1 cellular context compared by ENCODE assay signal in the genomic region with DNA sequence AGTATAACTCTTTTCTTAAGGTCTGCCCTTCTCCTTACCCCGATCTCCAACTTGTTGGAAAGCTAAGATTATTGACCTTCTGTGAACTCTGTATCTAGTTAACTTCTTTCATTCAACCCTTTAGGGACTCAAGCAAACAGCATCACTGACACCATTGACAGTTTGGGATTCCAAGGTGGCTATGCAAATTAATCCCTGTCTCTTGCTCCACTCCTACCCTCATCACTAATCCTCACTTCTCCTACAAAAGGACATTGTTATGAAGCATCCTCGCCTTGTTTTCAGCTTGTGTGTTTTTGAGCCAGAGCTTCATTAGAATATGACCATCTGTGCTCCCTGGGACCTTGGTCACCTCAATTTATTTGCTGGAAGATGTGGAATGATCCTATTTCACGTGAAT.
A peak's percentile ranks its signal among the peaks of the same experiment; 100 is the strongest.
TF ChIP-seq lines count a peak whose summit lies in the region.

No MANE protein-coding gene starts in this region.

TF ChIP-seq in GM23338, 12 proteins besides CTCF, POLR2A, EP300 and RAD21 (continued from another document):
- TF ChIP-seq, protein P1, sequence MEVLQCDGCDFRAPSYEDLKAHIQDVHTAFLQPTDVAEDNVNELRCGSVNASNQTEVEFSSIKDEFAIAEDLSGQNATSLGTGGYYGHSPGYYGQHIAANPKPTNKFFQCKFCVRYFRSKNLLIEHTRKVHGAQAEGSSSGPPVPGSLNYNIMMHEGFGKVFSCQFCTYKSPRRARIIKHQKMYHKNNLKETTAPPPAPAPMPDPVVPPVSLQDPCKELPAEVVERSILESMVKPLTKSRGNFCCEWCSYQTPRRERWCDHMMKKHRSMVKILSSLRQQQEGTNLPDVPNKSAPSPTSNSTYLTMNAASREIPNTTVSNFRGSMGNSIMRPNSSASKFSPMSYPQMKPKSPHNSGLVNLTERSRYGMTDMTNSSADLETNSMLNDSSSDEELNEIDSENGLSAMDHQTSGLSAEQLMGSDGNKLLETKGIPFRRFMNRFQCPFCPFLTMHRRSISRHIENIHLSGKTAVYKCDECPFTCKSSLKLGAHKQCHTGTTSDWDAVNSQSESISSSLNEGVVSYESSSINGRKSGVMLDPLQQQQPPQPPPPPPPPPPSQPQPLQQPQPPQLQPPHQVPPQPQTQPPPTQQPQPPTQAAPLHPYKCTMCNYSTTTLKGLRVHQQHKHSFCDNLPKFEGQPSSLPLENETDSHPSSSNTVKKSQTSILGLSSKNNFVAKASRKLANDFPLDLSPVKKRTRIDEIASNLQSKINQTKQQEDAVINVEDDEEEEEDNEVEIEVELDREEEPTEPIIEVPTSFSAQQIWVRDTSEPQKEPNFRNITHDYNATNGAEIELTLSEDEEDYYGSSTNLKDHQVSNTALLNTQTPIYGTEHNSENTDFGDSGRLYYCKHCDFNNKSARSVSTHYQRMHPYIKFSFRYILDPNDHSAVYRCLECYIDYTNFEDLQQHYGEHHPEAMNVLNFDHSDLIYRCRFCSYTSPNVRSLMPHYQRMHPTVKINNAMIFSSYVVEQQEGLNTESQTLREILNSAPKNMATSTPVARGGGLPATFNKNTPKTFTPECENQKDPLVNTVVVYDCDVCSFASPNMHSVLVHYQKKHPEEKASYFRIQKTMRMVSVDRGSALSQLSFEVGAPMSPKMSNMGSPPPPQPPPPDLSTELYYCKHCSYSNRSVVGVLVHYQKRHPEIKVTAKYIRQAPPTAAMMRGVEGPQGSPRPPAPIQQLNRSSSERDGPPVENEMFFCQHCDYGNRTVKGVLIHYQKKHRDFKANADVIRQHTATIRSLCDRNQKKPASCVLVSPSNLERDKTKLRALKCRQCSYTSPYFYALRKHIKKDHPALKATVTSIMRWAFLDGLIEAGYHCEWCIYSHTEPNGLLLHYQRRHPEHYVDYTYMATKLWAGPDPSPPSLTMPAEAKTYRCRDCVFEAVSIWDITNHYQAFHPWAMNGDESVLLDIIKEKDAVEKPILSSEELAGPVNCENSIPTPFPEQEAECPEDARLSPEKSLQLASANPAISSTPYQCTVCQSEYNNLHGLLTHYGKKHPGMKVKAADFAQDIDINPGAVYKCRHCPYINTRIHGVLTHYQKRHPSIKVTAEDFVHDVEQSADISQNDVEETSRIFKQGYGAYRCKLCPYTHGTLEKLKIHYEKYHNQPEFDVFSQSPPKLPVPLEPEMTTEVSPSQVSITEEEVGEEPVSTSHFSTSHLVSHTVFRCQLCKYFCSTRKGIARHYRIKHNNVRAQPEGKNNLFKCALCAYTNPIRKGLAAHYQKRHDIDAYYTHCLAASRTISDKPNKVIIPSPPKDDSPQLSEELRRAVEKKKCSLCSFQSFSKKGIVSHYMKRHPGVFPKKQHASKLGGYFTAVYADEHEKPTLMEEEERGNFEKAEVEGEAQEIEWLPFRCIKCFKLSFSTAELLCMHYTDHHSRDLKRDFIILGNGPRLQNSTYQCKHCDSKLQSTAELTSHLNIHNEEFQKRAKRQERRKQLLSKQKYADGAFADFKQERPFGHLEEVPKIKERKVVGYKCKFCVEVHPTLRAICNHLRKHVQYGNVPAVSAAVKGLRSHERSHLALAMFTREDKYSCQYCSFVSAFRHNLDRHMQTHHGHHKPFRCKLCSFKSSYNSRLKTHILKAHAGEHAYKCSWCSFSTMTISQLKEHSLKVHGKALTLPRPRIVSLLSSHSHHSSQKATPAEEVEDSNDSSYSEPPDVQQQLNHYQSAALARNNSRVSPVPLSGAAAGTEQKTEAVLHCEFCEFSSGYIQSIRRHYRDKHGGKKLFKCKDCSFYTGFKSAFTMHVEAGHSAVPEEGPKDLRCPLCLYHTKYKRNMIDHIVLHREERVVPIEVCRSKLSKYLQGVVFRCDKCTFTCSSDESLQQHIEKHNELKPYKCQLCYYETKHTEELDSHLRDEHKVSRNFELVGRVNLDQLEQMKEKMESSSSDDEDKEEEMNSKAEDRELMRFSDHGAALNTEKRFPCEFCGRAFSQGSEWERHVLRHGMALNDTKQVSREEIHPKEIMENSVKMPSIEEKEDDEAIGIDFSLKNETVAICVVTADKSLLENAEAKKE (CRISPR knock-in tag; IDR thresholded peaks at IDR 0.05) = 0 out of 2 replicates have a peak, but pooled peaks have one; percentile 10
